13 cellular contexts compared by ENCODE assay signal in genomic region chr6:14274552-14275492, GRCh38.
DNase-seq lines count a peak whose midpoint lies in the region; ATAC-seq and TF ChIP-seq lines count a peak whose summit lies in the region.
"Had no signal": no experiment of that assay in that cellular context is flagged by ENCODE, and none has a peak within 500 bp of the region (broad histone marks: within the 10 kb centered on the region; RNA-seq: fewer than 3 reads in every experiment).

No MANE protein-coding gene starts in this region.

- no peak overlapping the region for H3K4me3 Mint-ChIP-seq in activated CD4-positive, alpha-beta T cell treated with anti-CD3 and anti-CD28 coated beads for 36 hours
- H3K4me3 Mint-ChIP-seq in glutamatergic neuron (ENCODE audit: unreplicated experiment): peak overlapping the region; percentile 44
- no peak overlapping the region for H3K4me3 Mint-ChIP-seq in stimulated activated memory B cell treated with anti-CD40 and anti-IgM and Interleukin-4, amounts not matched to agents 10 μg/mL and 1 μg/mL and 100 μg/mL, for 72 hours

- H3K27ac ChIP-seq in SU-DHL-6 (ENCODE audit: low read depth, low read length): no peak overlapping the region
- H3K27ac ChIP-seq: gastrocnemius medialis had no signal

- H3K9me2 ChIP-seq in SU-DHL-6 (replicated peaks; ENCODE audit: insufficient read depth, low read length): no peaks in the 10 kb centered on the region

- H2AFZ ChIP-seq in SU-DHL-6 (ENCODE audit: low read depth, low read length, severe bottlenecking): peak overlapping the region; percentile 4

- no peaks in the 10 kb centered on the region for H3K36me3 Mint-ChIP-seq in activated CD4-positive, alpha-beta T cell treated with anti-CD3 and anti-CD28 coated beads for 36 hours (ENCODE audit: low read depth)
- peaks cover 16% of the 10 kb centered on the region for H3K36me3 Mint-ChIP-seq in glutamatergic neuron (ENCODE audit: unreplicated experiment)
- H3K36me3 Mint-ChIP-seq in stimulated activated memory B cell treated with anti-CD40 and anti-IgM and Interleukin-4, amounts not matched to agents 10 μg/mL and 1 μg/mL and 100 μg/mL, for 72 hours: peaks cover 11% of the 10 kb centered on the region

- peak overlapping the region; percentile 43; the same call in 1 of the 2 replicates for H3K9ac ChIP-seq in SU-DHL-6 (ENCODE audit: low read length)

- intact Hi-C loops in activated CD4-positive, alpha-beta T cell treated with anti-CD3 and anti-CD28 coated beads for 36 hours (cut with DNase I, micrococcal nuclease): loop anchor here (5.0 to 10.0 kb wide), 3 partner anchors 48 to 457 kb away; no protein-coding TSS in a partner anchor

- H3K27ac Mint-ChIP-seq in activated CD4-positive, alpha-beta T cell treated with anti-CD3 and anti-CD28 coated beads for 36 hours: peak overlapping the region; percentile 64
- no peak overlapping the region for H3K27ac Mint-ChIP-seq in glutamatergic neuron (ENCODE audit: unreplicated experiment)
- peak overlapping the region; percentile 95 for H3K27ac Mint-ChIP-seq in stimulated activated memory B cell treated with anti-CD40 and anti-IgM and Interleukin-4, amounts not matched to agents 10 μg/mL and 1 μg/mL and 100 μg/mL, for 72 hours

- H3K36me3 ChIP-seq in SU-DHL-6 (ENCODE audit: low read length): no peaks in the 10 kb centered on the region; the same call in 1 of the 2 replicates
- H3K36me3 ChIP-seq: gastrocnemius medialis had no signal

- no peak for ATAC-seq in activated CD4-positive, alpha-beta T cell treated with anti-CD3 and anti-CD28 coated beads for 36 hours
- ATAC-seq in stimulated activated memory B cell treated with anti-CD40 and anti-IgM and Interleukin-4, amounts not matched to agents 10 μg/mL and 1 μg/mL and 100 μg/mL, for 72 hours: no peak
- ATAC-seq: gastrocnemius medialis, Panc1 had no signal

- H3K79me2 ChIP-seq in SU-DHL-6 (ENCODE audit: insufficient read depth, low read length): no peaks in the 10 kb centered on the region

- H3F3A ChIP-seq in SU-DHL-6 (ENCODE audit: insufficient read depth): no peaks in the 10 kb centered on the region

- no peak for TF ChIP-seq CTCF in SU-DHL-6 (IDR thresholded peaks at IDR 0.05; ENCODE audit: insufficient read depth, low read length, poor library complexity, severe bottlenecking)
- TF ChIP-seq CTCF in glutamatergic neuron (IDR thresholded peaks at IDR 0.05; ENCODE audit: partially characterized antibody, unreplicated experiment): no peak

- POLR2A ChIA-PET in activated CD4-positive, alpha-beta T cell treated with anti-CD3 and anti-CD28 coated beads for 36 hours (lab: Charles Lee): no interaction called here

- H3K27me3 Mint-ChIP-seq in activated CD4-positive, alpha-beta T cell treated with anti-CD3 and anti-CD28 coated beads for 36 hours: no peaks in the 10 kb centered on the region
- peaks cover 5% of the 10 kb centered on the region for H3K27me3 Mint-ChIP-seq in glutamatergic neuron (ENCODE audit: unreplicated experiment)
- no peaks in the 10 kb centered on the region for H3K27me3 Mint-ChIP-seq in stimulated activated memory B cell treated with anti-CD40 and anti-IgM and Interleukin-4, amounts not matched to agents 10 μg/mL and 1 μg/mL and 100 μg/mL, for 72 hours

- no peak overlapping the region for H3K4me2 ChIP-seq in SU-DHL-6 (ENCODE audit: low read depth, low read length, poor library complexity, severe bottlenecking)

- H4K20me1 ChIP-seq in SU-DHL-6 (ENCODE audit: low read depth, low read length): no peaks in the 10 kb centered on the region

- peaks cover 68% of the 10 kb centered on the region for H3K4me1 Mint-ChIP-seq in activated CD4-positive, alpha-beta T cell treated with anti-CD3 and anti-CD28 coated beads for 36 hours
- H3K4me1 Mint-ChIP-seq in glutamatergic neuron (ENCODE audit: low read depth, unreplicated experiment): peaks cover 10% of the 10 kb centered on the region
- peaks cover 66% of the 10 kb centered on the region for H3K4me1 Mint-ChIP-seq in stimulated activated memory B cell treated with anti-CD40 and anti-IgM and Interleukin-4, amounts not matched to agents 10 μg/mL and 1 μg/mL and 100 μg/mL, for 72 hours

- CTCF ChIA-PET in activated CD4-positive, alpha-beta T cell treated with anti-CD3 and anti-CD28 coated beads for 36 hours (lab: Charles Lee): interaction anchor here (0.6 to 0.9 kb wide), 3 partner anchors 9 to 204 kb away, joined by 3 read pairs; no protein-coding TSS in a partner anchor

- DNase-seq in activated CD4-positive, alpha-beta T cell treated with anti-CD3 and anti-CD28 coated beads for 36 hours: no peak
- DNase-seq in activated CD4-positive, alpha-beta T cell treated with anti-CD3 and anti-CD28 coated beads, Interleukin-2, amount 50 U/mL, for 1 hour: no peak
- DNase-seq in glutamatergic neuron (no peak), NCI-H774 (lab: John Stamatoyannopoulos, UW) (no peak), NCI-H2196 (lab: John Stamatoyannopoulos, UW; ENCODE audit: unreplicated experiment) (no peak), DMS153 (lab: John Stamatoyannopoulos, UW) (no peak)
- DNase-seq: amniotic stem cell, gastrocnemius medialis, NCI-H2171, T-helper 9 cell had no signal

- H3K4me3 ChIP-seq in SU-DHL-6 (ENCODE audit: insufficient read depth, low read length, poor library complexity, severe bottlenecking): no peak overlapping the region
- H3K4me3 ChIP-seq: gastrocnemius medialis had no signal

- H3K9me3 ChIP-seq in SU-DHL-6 (ENCODE audit: insufficient read depth, low read length): peaks cover 13% of the 10 kb centered on the region; the same call in 1 of the 2 replicates
- H3K9me3 ChIP-seq: gastrocnemius medialis had no signal

- peaks cover 7% of the 10 kb centered on the region for H3K9me3 Mint-ChIP-seq in activated CD4-positive, alpha-beta T cell treated with anti-CD3 and anti-CD28 coated beads for 36 hours (ENCODE audit: low read depth)
- peaks cover 4% of the 10 kb centered on the region for H3K9me3 Mint-ChIP-seq in glutamatergic neuron (ENCODE audit: unreplicated experiment)
- peaks cover 3% of the 10 kb centered on the region for H3K9me3 Mint-ChIP-seq in stimulated activated memory B cell treated with anti-CD40 and anti-IgM and Interleukin-4, amounts not matched to agents 10 μg/mL and 1 μg/mL and 100 μg/mL, for 72 hours

- no peaks in the 10 kb centered on the region for H3K27me3 ChIP-seq in SU-DHL-6 (ENCODE audit: low read length)
- H3K27me3 ChIP-seq: gastrocnemius medialis had no signal
